19 cellular contexts compared by ENCODE assay signal in the genomic region with DNA sequence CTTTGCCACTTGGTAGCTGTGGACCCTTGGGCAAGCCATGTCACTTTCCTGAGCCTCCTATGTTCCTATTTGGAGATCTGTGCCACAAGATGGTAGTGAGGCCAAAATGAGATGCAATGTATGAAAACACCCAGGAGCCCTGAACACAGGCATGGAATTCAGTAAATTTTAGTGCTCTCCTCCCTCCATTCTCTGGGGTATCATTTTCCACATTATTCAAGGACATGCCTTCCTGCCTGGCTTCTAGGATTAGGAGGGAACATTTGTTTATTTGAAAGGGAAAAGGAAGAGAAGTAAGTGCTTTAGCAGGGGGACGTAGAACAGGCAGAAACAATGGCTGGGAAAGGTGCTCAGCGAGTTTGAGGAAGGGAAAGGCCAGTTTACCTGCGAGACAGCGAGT.
"Had no signal": no experiment of that assay in that cellular context is flagged by ENCODE, and none has a peak within 500 bp of the region (broad histone marks: within the 10 kb centered on the region; RNA-seq: fewer than 3 reads in every experiment).

No MANE protein-coding gene starts in this region.

- H3K27ac ChIP-seq: colonic mucosa, esophagus squamous epithelium, gastrocnemius medialis, right lobe of liver, skin epidermis had no signal

- H3K4me3 ChIP-seq: breast epithelium, colonic mucosa, dorsolateral prefrontal cortex, esophagus squamous epithelium, gastrocnemius medialis, right lobe of liver, skin epidermis had no signal

- H3K4me3 Mint-ChIP-seq: activated CD4-positive, alpha-beta T cell treated with anti-CD3 and anti-CD28 coated beads, Interleukin-2, amount 10 ng/mL, durations not matched to agents 7 days and 5 days; activated CD8-positive, alpha-beta T cell treated with anti-CD3 and anti-CD28 coated beads, Interleukin-2, amount 10 ng/mL, durations not matched to agents 7 days and 5 days; activated naive CD8-positive, alpha-beta T cell treated with anti-CD3 and anti-CD28 coated beads for 36 hours; central memory CD8-positive, alpha-beta T cell; effector memory CD8-positive, alpha-beta T cell; memory B cell; stimulated activated naive B cell treated with anti-CD40 and anti-IgM and Interleukin-4, amounts not matched to agents 10 μg/mL and 1 μg/mL and 100 μg/mL, for 72 hours; T-helper 17 cell had no signal

- H3K27me3 Mint-ChIP-seq: activated CD4-positive, alpha-beta T cell treated with anti-CD3 and anti-CD28 coated beads, Interleukin-2, amount 10 ng/mL, durations not matched to agents 7 days and 5 days; activated naive CD8-positive, alpha-beta T cell treated with anti-CD3 and anti-CD28 coated beads for 36 hours; central memory CD8-positive, alpha-beta T cell; effector memory CD8-positive, alpha-beta T cell; memory B cell; stimulated activated naive B cell treated with anti-CD40 and anti-IgM and Interleukin-4, amounts not matched to agents 10 μg/mL and 1 μg/mL and 100 μg/mL, for 72 hours; T-helper 17 cell had no signal

- H3K27me3 ChIP-seq: breast epithelium, colonic mucosa, dorsolateral prefrontal cortex, esophagus squamous epithelium, gastrocnemius medialis, right lobe of liver had no signal

- H3K4me1 Mint-ChIP-seq: activated naive CD8-positive, alpha-beta T cell treated with anti-CD3 and anti-CD28 coated beads for 36 hours; central memory CD8-positive, alpha-beta T cell; memory B cell; stimulated activated naive B cell treated with anti-CD40 and anti-IgM and Interleukin-4, amounts not matched to agents 10 μg/mL and 1 μg/mL and 100 μg/mL, for 72 hours had no signal

- H3K4me1 ChIP-seq: breast epithelium, colonic mucosa, right lobe of liver had no signal

- H3K36me3 ChIP-seq: breast epithelium, colonic mucosa, gastrocnemius medialis had no signal

- H3K27ac Mint-ChIP-seq: activated CD4-positive, alpha-beta T cell treated with anti-CD3 and anti-CD28 coated beads, Interleukin-2, amount 10 ng/mL, durations not matched to agents 7 days and 5 days; activated CD8-positive, alpha-beta T cell treated with anti-CD3 and anti-CD28 coated beads, Interleukin-2, amount 10 ng/mL, durations not matched to agents 7 days and 5 days; activated naive CD8-positive, alpha-beta T cell treated with anti-CD3 and anti-CD28 coated beads for 36 hours; memory B cell; stimulated activated naive B cell treated with anti-CD40 and anti-IgM and Interleukin-4, amounts not matched to agents 10 μg/mL and 1 μg/mL and 100 μg/mL, for 72 hours; T-helper 17 cell had no signal

- ATAC-seq: activated CD4-positive, CD25-positive, alpha-beta regulatory T cell treated with anti-CD3 and anti-CD28 coated beads, Interleukin-2, amount 50 U/mL, for 24 hours; activated CD8-positive, alpha-beta T cell treated with anti-CD3 and anti-CD28 coated beads, Interleukin-2, amount 10 ng/mL, durations not matched to agents 7 days and 5 days; effector memory CD8-positive, alpha-beta T cell; gastrocnemius medialis; right lobe of liver; stimulated activated naive B cell treated with anti-CD40 and anti-IgM and Interleukin-4, amounts not matched to agents 10 μg/mL and 1 μg/mL and 100 μg/mL, for 72 hours; T-helper 17 cell had no signal

- H3K9me3 Mint-ChIP-seq: activated CD4-positive, alpha-beta T cell treated with anti-CD3 and anti-CD28 coated beads, Interleukin-2, amount 10 ng/mL, durations not matched to agents 7 days and 5 days; activated naive CD8-positive, alpha-beta T cell treated with anti-CD3 and anti-CD28 coated beads for 36 hours; central memory CD8-positive, alpha-beta T cell; effector memory CD8-positive, alpha-beta T cell; memory B cell; stimulated activated naive B cell treated with anti-CD40 and anti-IgM and Interleukin-4, amounts not matched to agents 10 μg/mL and 1 μg/mL and 100 μg/mL, for 72 hours had no signal

- DNase-seq: activated CD4-positive, alpha-beta T cell treated with anti-CD3 and anti-CD28 coated beads, Interleukin-2, amount 10 ng/mL, durations not matched to agents 7 days and 5 days; activated CD8-positive, alpha-beta T cell treated with anti-CD3 and anti-CD28 coated beads, Interleukin-2, amount 10 ng/mL, durations not matched to agents 7 days and 5 days; activated naive CD8-positive, alpha-beta T cell treated with anti-CD3 and anti-CD28 coated beads for 36 hours; colonic mucosa; dorsolateral prefrontal cortex; effector memory CD8-positive, alpha-beta T cell; esophagus squamous epithelium; gastrocnemius medialis; head of caudate nucleus; left cardiac atrium; posterior cingulate gyrus; right lobe of liver; stimulated activated naive B cell treated with anti-CD40 and anti-IgM and Interleukin-4, amounts not matched to agents 10 μg/mL and 1 μg/mL and 100 μg/mL, for 72 hours; T-helper 17 cell had no signal

- H3K9me3 ChIP-seq: breast epithelium, colonic mucosa, esophagus squamous epithelium, gastrocnemius medialis, right lobe of liver had no signal
